Comparison of ENCODE assay signal across 30 cellular contexts in the genomic region with DNA sequence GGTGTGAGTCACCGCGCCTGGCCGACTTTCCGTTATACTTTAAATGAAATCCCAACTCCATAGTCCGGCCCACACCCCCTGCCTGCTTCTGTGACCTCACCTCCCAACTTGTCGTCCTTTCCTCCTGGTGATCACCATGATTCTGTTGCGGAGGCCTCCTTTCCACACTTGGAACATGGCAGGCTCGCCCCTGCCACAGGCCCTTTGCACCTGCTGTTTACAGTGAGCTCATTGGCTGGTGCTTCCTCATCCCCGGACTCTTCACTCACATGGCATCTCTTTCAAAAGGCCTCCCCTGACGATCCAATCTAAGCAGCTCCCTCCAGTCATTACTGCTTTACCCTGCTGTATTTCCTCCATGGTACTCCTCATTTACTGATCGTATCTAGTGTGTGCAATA.
"Had no signal": no experiment of that assay in that cellular context is flagged by ENCODE, and none has a peak within 500 bp of the region (broad histone marks: within the 10 kb centered on the region; RNA-seq: fewer than 3 reads in every experiment).

No MANE protein-coding gene starts in this region.

- H3K9me3 Mint-ChIP-seq: activated naive CD8-positive, alpha-beta T cell treated with anti-CD3 and anti-CD28 coated beads, Interleukin-2, amount 50 U/mL, for 24 hours; stimulated activated naive CD8-positive, alpha-beta T cell treated with anti-CD3 and anti-CD28 coated beads, Interleukin-15, Interleukin-2, amounts not matched to agents 100 ng/mL and 50 ng/mL, for 24 hours; T-cell had no signal

- H3K27ac Mint-ChIP-seq: activated naive CD8-positive, alpha-beta T cell treated with anti-CD3 and anti-CD28 coated beads, Interleukin-2, amount 50 U/mL, for 24 hours; nephron; stimulated activated naive CD8-positive, alpha-beta T cell treated with anti-CD3 and anti-CD28 coated beads, Interleukin-15, Interleukin-2, amounts not matched to agents 100 ng/mL and 50 ng/mL, for 24 hours; T-cell had no signal

- FAIRE-seq: colon, endometrium, islet of Langerhans had no signal

- H3K4me3 ChIP-seq: breast epithelium, esophagus squamous epithelium, left ventricle myocardium inferior, lung, right lobe of liver, upper lobe of right lung had no signal

- H3K4me3 Mint-ChIP-seq: activated naive CD8-positive, alpha-beta T cell treated with anti-CD3 and anti-CD28 coated beads, Interleukin-2, amount 50 U/mL, for 24 hours; nephron; stimulated activated naive CD8-positive, alpha-beta T cell treated with anti-CD3 and anti-CD28 coated beads, Interleukin-15, Interleukin-2, amounts not matched to agents 100 ng/mL and 50 ng/mL, for 24 hours; T-cell had no signal

- H3K27ac ChIP-seq: breast epithelium, epithelial cell of prostate, esophagus squamous epithelium, left ventricle myocardium inferior, right lobe of liver, upper lobe of right lung had no signal

- DNase-seq: activated CD4-positive, alpha-beta T cell treated with anti-CD3 and anti-CD28 coated beads for 48 hours; activated CD4-positive, alpha-beta T cell treated with anti-CD3 and anti-CD28 coated beads, Interleukin-2, amount 50 U/mL, for 48 hours; activated CD8-positive, alpha-beta memory T cell treated with anti-CD3 and anti-CD28 coated beads for 24 hours; activated CD8-positive, alpha-beta memory T cell treated with anti-CD3 and anti-CD28 coated beads, Interleukin-2, amount 50 U/mL, for 4 hours; activated gamma-delta T cell; activated naive CD4-positive, alpha-beta T cell treated with anti-CD3 and anti-CD28 coated beads, Interleukin-2, amount 50 U/mL, for 16 hours; activated naive CD8-positive, alpha-beta T cell treated with anti-CD3 and anti-CD28 coated beads, Interleukin-2, amount 50 U/mL, for 24 hours; activated T-cell treated with anti-CD3 and anti-CD28 coated beads, Interleukin-2, amount 50 U/mL, for 1 hour; amygdala; dermis blood vessel endothelial cell; effector CD4-positive, alpha-beta T cell; esophagus squamous epithelium; foreskin melanocyte; left ventricle myocardium inferior; mesendoderm; right lobe of liver; stimulated activated CD4-positive, alpha-beta T cell treated with anti-CD3 and anti-CD28 coated beads, Interleukin-2, amount 100 ng/mL, for 48 hours; substantia nigra; T-cell; upper lobe of right lung had no signal

- H3K27me3 ChIP-seq: breast epithelium, right lobe of liver had no signal

- H3K4me1 Mint-ChIP-seq: activated naive CD8-positive, alpha-beta T cell treated with anti-CD3 and anti-CD28 coated beads, Interleukin-2, amount 50 U/mL, for 24 hours; nephron had no signal

- H3K4me1 ChIP-seq: breast epithelium, esophagus squamous epithelium, right lobe of liver, upper lobe of right lung had no signal

- H3K27me3 Mint-ChIP-seq: progenitor cell of endocrine pancreas had no signal

- ATAC-seq: activated CD4-positive, CD25-positive, alpha-beta regulatory T cell treated with anti-CD3 and anti-CD28 coated beads, Interleukin-2, amount 50 U/mL, for 24 hours; activated naive CD8-positive, alpha-beta T cell treated with anti-CD3 and anti-CD28 coated beads, Interleukin-2, amount 50 U/mL, for 24 hours; right lobe of liver; T-cell; upper lobe of right lung had no signal

- H3K9me3 ChIP-seq: breast epithelium, esophagus squamous epithelium, left ventricle myocardium inferior, right lobe of liver, upper lobe of right lung had no signal

- H3K36me3 ChIP-seq: breast epithelium, esophagus squamous epithelium, left ventricle myocardium inferior, right lobe of liver, upper lobe of right lung had no signal
